25 cellular contexts compared by ENCODE assay signal in genomic region chr16:82767808-82768207, GRCh38.
DNase-seq lines count a peak whose midpoint lies in the region; ATAC-seq, FAIRE-seq and TF ChIP-seq lines count a peak whose summit lies in the region.
"Had no signal": no experiment of that assay in that cellular context is flagged by ENCODE, and none has a peak within 500 bp of the region (broad histone marks: within the 10 kb centered on the region; RNA-seq: fewer than 3 reads in every experiment).

No MANE protein-coding gene starts in this region.

- TF ChIP-seq RAD21 in HCT116 (IDR thresholded peaks at IDR 0.05; ENCODE audit: low read depth) = no peak

- H3K79me2 ChIP-seq in HCT116 (ENCODE audit: insufficient read depth, low read length) = no peaks in the 10 kb centered on the region

- DNase-seq in HCT116 (ENCODE audit: low read depth, low spot score) (no peak), bronchial epithelial cell (ENCODE audit: low read depth) (no peak), neuronal stem cell (ENCODE audit: low spot score) (no peak), ureter (ENCODE audit: low spot score) (no peak), pancreas (no peak)
- DNase-seq: 8988T; ACHN; AML-193; BE2C; CD4-positive, alpha-beta T cell; CD8-positive, alpha-beta memory T cell; DMS 273 treated with DMSO at 0.1 percent for 48 hours; DMS79; EL; GDM1; H9; HFFc6 had no signal

- H3K27me3 ChIP-seq in HCT116 (ENCODE audit: insufficient read depth, low read length) (no peaks in the 10 kb centered on the region), bronchial epithelial cell (ENCODE audit: control insufficient read depth, insufficient read depth, low read length) (no peaks in the 10 kb centered on the region), neuronal stem cell (ENCODE audit: control insufficient read depth in 3 of 3, insufficient read depth in 3 of 3, low read depth in 1 of 3, low read length in 3 of 3) (no peaks in the 10 kb centered on the region), pancreas (peaks cover 0 to 3% (median 0%) of the 10 kb centered on the region in 4 donors)
- H3K27me3 ChIP-seq: BE2C had no signal

- H4K91ac ChIP-seq in neuronal stem cell (ENCODE audit: low read depth, low read length, poor library complexity) = no peak overlapping the region

- BruUV-seq in HCT116 (replicated peaks; lab: Mats Ljungman, UMichigan) = no TSS peak

- no peak for TF ChIP-seq POLR2A in HCT116 (IDR thresholded peaks at IDR 0.05; ENCODE audit: borderline replicate concordance, extremely low read depth, insufficient read depth, insufficient read length)

- H3K4ac ChIP-seq in neuronal stem cell (ENCODE audit: low read length) = no peak overlapping the region

- peak overlapping the region; percentile 29 for H2BK120ac ChIP-seq in neuronal stem cell (ENCODE audit: low read depth, low read length)

- no peak overlapping the region for H3K18ac ChIP-seq in neuronal stem cell (ENCODE audit: low read length)

- no CpG with 5 or more reads among the region's 4 CpGs for WGBS in neuronal stem cell (ENCODE audit: extremely low coverage in 2 of 2, insufficient read length in 2 of 2, insufficient replicate concordance in 1 of 2), 2 donors
- 69 to 71% methylated on average over 4 of the region's 4 CpGs for WGBS in pancreas, 2 donors

- H3K27ac ChIP-seq in HCT116 (ENCODE audit: low read depth, low read length) (no peak overlapping the region), neuronal stem cell (replicated peaks; ENCODE audit: low read length) (no peak overlapping the region), temporal lobe (ENCODE audit: low read depth, low read length) (peak overlapping the region; percentile 40), pancreas (no peak overlapping the region)
- H3K27ac ChIP-seq: A549; BLaER1 treated with 17β-estradiol and CSF1 and Interleukin-3, amounts not matched to agents 10 nM and 100 nM had no signal

- no peaks in the 10 kb centered on the region for H3K9me2 ChIP-seq in HCT116 (ENCODE audit: insufficient read depth)

- POLR2A ChIA-PET in HCT116 (lab: Charles Lee) = no interaction called here

- H2AFZ ChIP-seq in HCT116 (ENCODE audit: low read depth, low read length, poor library complexity, severe bottlenecking) = no peak overlapping the region
- H2AFZ ChIP-seq in neuronal stem cell (ENCODE audit: low read length) = no peak overlapping the region
- H2AFZ ChIP-seq: GM23338 had no signal

- H3K9me3 ChIP-seq in HCT116 (ENCODE audit: control insufficient read depth in 1 of 2, insufficient read depth in 1 of 2, low read depth in 1 of 2, low read length in 2 of 2) (no peaks in the 10 kb centered on the region), neuronal stem cell (replicated peaks in 1 of 2; ENCODE audit: control insufficient read depth in 2 of 2, insufficient read depth in 1 of 2, low read depth in 1 of 2, low read length in 2 of 2) (no peaks in the 10 kb centered on the region), pancreas (no peaks in the 10 kb centered on the region)
- H3K9me3 ChIP-seq: A549; BE2C; BLaER1 treated with 17β-estradiol and CSF1 and Interleukin-3, amounts not matched to agents 10 nM and 100 nM had no signal

- no peaks in the 10 kb centered on the region for H3K4me1 ChIP-seq in HCT116 (ENCODE audit: control insufficient read depth in 1 of 2, insufficient read depth in 2 of 2, low read length in 2 of 2)
- no peaks in the 10 kb centered on the region for H3K4me1 ChIP-seq in neuronal stem cell (ENCODE audit: control insufficient read depth in 2 of 2, insufficient read depth in 1 of 2, low read depth in 1 of 2, low read length in 2 of 2)
- no peaks in the 10 kb centered on the region for H3K4me1 ChIP-seq in pancreas
- H3K4me1 ChIP-seq: A549, BE2C had no signal

- H2BK12ac ChIP-seq in neuronal stem cell (ENCODE audit: low read length) = no peak overlapping the region

- H4K8ac ChIP-seq in neuronal stem cell (ENCODE audit: low read depth, low read length) = no peak overlapping the region

- H4K20me1 ChIP-seq in HCT116 (ENCODE audit: insufficient read depth) = no peaks in the 10 kb centered on the region
- H4K20me1 ChIP-seq: BLaER1 treated with 17β-estradiol and CSF1 and Interleukin-3, amounts not matched to agents 10 nM and 100 nM had no signal

- RAD21 ChIA-PET in HCT116 (lab: Charles Lee; ENCODE audit: low non-redundant PET in 1 of 2, low total read pairs in 2 of 2, uncharacterized antibody in 2 of 2, unreplicated experiment in 2 of 2) = no interaction called here

- intact Hi-C loops in HCT116 (cut with micrococcal nuclease) = no loop called here
- intact Hi-C loops in pancreas (cut with DNase I) = no loop called here

- peak; percentile 36 for FAIRE-seq in bronchial epithelial cell (lab: Jason Lieb, UNC)
- no peak for FAIRE-seq in pancreas (lab: Jason Lieb, UNC)
- FAIRE-seq: A549, D721Med, GM12891, GM18507 had no signal

- H3K9ac ChIP-seq in HCT116 (ENCODE audit: low read length) = no peak overlapping the region
- H3K9ac ChIP-seq in neuronal stem cell (ENCODE audit: low read depth, low read length, poor library complexity) = no peak overlapping the region
- H3K9ac ChIP-seq: BLaER1 treated with 17β-estradiol and CSF1 and Interleukin-3, amounts not matched to agents 10 nM and 100 nM had no signal

- no peak overlapping the region for H3K14ac ChIP-seq in neuronal stem cell (ENCODE audit: low read length)

- H3K4me3 ChIP-seq in HCT116 (replicated peaks in 1 of 2; ENCODE audit: low read depth in 1 of 2, low read length in 2 of 2) = no peak overlapping the region
- no peak overlapping the region for H3K4me3 ChIP-seq in bronchial epithelial cell (ENCODE audit: low read depth, low read length)
- no peak overlapping the region for H3K4me3 ChIP-seq in neuronal stem cell (ENCODE audit: low read length in 2 of 2)
- H3K4me3 ChIP-seq in pancreas = no peak overlapping the region
- H3K4me3 ChIP-seq: A549; BLaER1 treated with 17β-estradiol and CSF1 and Interleukin-3, amounts not matched to agents 10 nM and 100 nM; GM23338 had no signal

- no peak overlapping the region for H3K23ac ChIP-seq in neuronal stem cell (ENCODE audit: low read depth, low read length, poor library complexity)

- ATAC-seq in HCT116 (no peak), pancreas (no peak), HG02642 (IDR thresholded peaks at IDR 0.05; ENCODE audit: poor library complexity, unreplicated experiment) (no peak)
- ATAC-seq: A549, GM23338 had no signal

- H3K79me1 ChIP-seq in neuronal stem cell (ENCODE audit: low read depth, low read length) = no peaks in the 10 kb centered on the region

- no peak for TF ChIP-seq CTCF in HCT116 (IDR thresholded peaks at IDR 0.05 in 2 of 3, conservative IDR thresholded peaks at IDR 0.05 in 1 of 3; ENCODE audit: borderline replicate concordance in 1 of 3, insufficient read depth in 1 of 3, low read depth in 2 of 3, low read length in 2 of 3)
- TF ChIP-seq CTCF in bronchial epithelial cell (IDR thresholded peaks at IDR 0.05; ENCODE audit: insufficient read depth, low read length, severe bottlenecking) = no peak
- no peak for TF ChIP-seq CTCF in pancreas (IDR thresholded peaks at IDR 0.05)

- no peak overlapping the region for H2AK5ac ChIP-seq in neuronal stem cell (ENCODE audit: low read depth, low read length)

- CTCF ChIA-PET in HCT116 (lab: Charles Lee) = no interaction called here

- no peak overlapping the region for H2BK15ac ChIP-seq in neuronal stem cell (ENCODE audit: low read length)

- H2BK5ac ChIP-seq in neuronal stem cell (ENCODE audit: low read length) = no peak overlapping the region

- no peak overlapping the region for H3K4me2 ChIP-seq in HCT116 (ENCODE audit: low read length)
- no peak overlapping the region for H3K4me2 ChIP-seq in neuronal stem cell (ENCODE audit: insufficient read depth, low read length, poor library complexity, severe bottlenecking)
- H3K4me2 ChIP-seq: A549; BLaER1 treated with 17β-estradiol and CSF1 and Interleukin-3, amounts not matched to agents 10 nM and 100 nM; GM23338 had no signal

- H3K36me3 ChIP-seq in HCT116 (ENCODE audit: control insufficient read depth in 1 of 2, insufficient read depth in 2 of 2, low read length in 2 of 2) = no peaks in the 10 kb centered on the region
- no peaks in the 10 kb centered on the region for H3K36me3 ChIP-seq in bronchial epithelial cell (ENCODE audit: control insufficient read depth, insufficient read depth, low read length)
- H3K36me3 ChIP-seq in neuronal stem cell (replicated peaks in 1 of 2; ENCODE audit: control insufficient read depth in 2 of 2, insufficient read depth in 2 of 2, low read length in 2 of 2) = no peaks in the 10 kb centered on the region
- H3K36me3 ChIP-seq in pancreas = no peaks in the 10 kb centered on the region
- H3K36me3 ChIP-seq: BE2C; BLaER1 treated with 17β-estradiol and CSF1 and Interleukin-3, amounts not matched to agents 10 nM and 100 nM had no signal

TF ChIP-seq in HCT116, 20 proteins besides CTCF, POLR2A, EP300 and RAD21:
- TF ChIP-seq ZFX (IDR thresholded peaks at IDR 0.05) = 0 out of 2 replicates have a peak, but pooled peaks have one; percentile 11
- TF ChIP-seq ZNF274 (IDR thresholded peaks at IDR 0.05; ENCODE audit: low read depth, low read length) = no peak
- TF ChIP-seq, protein P1, sequence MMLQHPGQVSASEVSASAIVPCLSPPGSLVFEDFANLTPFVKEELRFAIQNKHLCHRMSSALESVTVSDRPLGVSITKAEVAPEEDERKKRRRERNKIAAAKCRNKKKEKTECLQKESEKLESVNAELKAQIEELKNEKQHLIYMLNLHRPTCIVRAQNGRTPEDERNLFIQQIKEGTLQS (IDR thresholded peaks at IDR 0.05) = no peak
